Comparison of ENCODE assay signal across 30 cellular contexts in the genomic region with DNA sequence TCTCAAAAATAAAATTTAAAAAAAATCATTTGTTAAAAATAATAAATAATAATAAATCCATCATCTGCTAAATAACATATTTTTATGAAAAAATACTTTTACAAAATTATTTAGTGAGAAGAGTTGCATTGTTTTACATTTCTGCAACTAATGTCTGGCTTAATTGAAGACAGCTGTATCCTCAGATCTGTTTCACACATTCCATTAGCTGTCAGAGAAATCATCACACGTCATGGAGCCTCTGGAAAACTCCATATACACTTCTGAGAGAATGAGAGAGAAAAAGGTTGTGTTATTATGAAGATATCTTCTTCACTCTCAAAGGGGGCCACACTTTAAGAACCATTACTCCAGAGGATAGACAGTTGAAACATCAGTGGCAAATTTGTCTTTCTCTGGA. TPM values are rescaled to one million over a fixed set of nuclear protein-coding genes. Genes with fewer than 3 reads are reported as not detected.
DNase-seq lines count a peak whose midpoint lies in the region; ATAC-seq and TF ChIP-seq lines count a peak whose summit lies in the region.
"Had no signal": no experiment of that assay in that cellular context is flagged by ENCODE, and none has a peak within 500 bp of the region (broad histone marks: within the 10 kb centered on the region; RNA-seq: fewer than 3 reads in every experiment).

No MANE protein-coding gene starts in this region.

- H3K36me3 ChIP-seq in IMR-90 (ENCODE audit: control insufficient read depth, insufficient read depth, low read length): peaks cover 30% of the 10 kb centered on the region
- H3K36me3 ChIP-seq in esophagus muscularis mucosa: peaks cover 0 to 76% (median 18%) of the 10 kb centered on the region in 4 donors
- H3K36me3 ChIP-seq in thoracic aorta: peaks cover 40% of the 10 kb centered on the region

- H3K4me1 ChIP-seq in IMR-90 (ENCODE audit: control insufficient read depth, insufficient read depth, low read length) (peaks cover 23% of the 10 kb centered on the region), esophagus muscularis mucosa (peaks cover 40 to 99% (median 86%) of the 10 kb centered on the region in 4 donors), thoracic aorta (ENCODE audit: control insufficient read depth in 1 of 2, low read depth in 2 of 2) (peaks cover 64 to 93% of the 10 kb centered on the region in 2 donors)

- peak overlapping the region; percentile 64; the same call in 1 of the 2 replicates for H3K18ac ChIP-seq in IMR-90 (ENCODE audit: low read depth, low read length)

- in situ Hi-C loops in IMR-90 (cut with MboI; ENCODE audit: low sequenced_read_pairs): loop anchor here (25.0 kb wide), 1 partner anchor 204 kb away; no protein-coding TSS in a partner anchor
- in situ Hi-C loops in GM13977 (cut with MboI; ENCODE audit: low pct_unique_long_range_greater_than_20kb, low sequenced_read_pairs, unreplicated experiment): no loop called here

- peak overlapping the region in 1 of 2 experiments; percentile 47; a peak in 1 of 4 replicates for H4K8ac ChIP-seq in IMR-90 (ENCODE audit: low read depth in 2 of 2, low read length in 2 of 2)

- H2AK5ac ChIP-seq in IMR-90 (ENCODE audit: low read depth, low read length): peak overlapping the region; percentile 67; the same call in 1 of the 2 replicates

- H3K4ac ChIP-seq in IMR-90 (ENCODE audit: low read depth, low read length): peak overlapping the region; percentile 76; the same call in 1 of the 2 replicates

- no TSS peak for BruUV-seq in IMR-90 (replicated peaks; lab: Mats Ljungman, UMichigan)

- H3K9me3 Mint-ChIP-seq in osteocyte (ENCODE audit: unreplicated experiment): no peaks in the 10 kb centered on the region
- H3K9me3 Mint-ChIP-seq: activated B cell treated with CpG ODN at 0.5 μM for 24 hours, T-cell had no signal

- POLR2A ChIA-PET in IMR-90 (lab: Charles Lee; ENCODE audit: unreplicated experiment): no interaction called here

- H3K9ac ChIP-seq in IMR-90 (ENCODE audit: low read depth, low read length): no peak overlapping the region
- H3K9ac ChIP-seq: parathyroid adenoma had no signal

- H3K4me2 ChIP-seq in IMR-90 (ENCODE audit: low read depth, low read length): no peak overlapping the region

- peak overlapping the region; percentile 68; the same call in 1 of the 2 replicates for H4K5ac ChIP-seq in IMR-90 (ENCODE audit: low read depth, low read length)

- intact Hi-C loops in IMR-90 (cut with micrococcal nuclease) (loop anchor here (5.0 kb wide), 1 partner anchor 394 kb away; no protein-coding TSS in a partner anchor), esophagus muscularis mucosa (cut with DNase I) (no loop called here)

- no peaks in the 10 kb centered on the region for H3K27me3 Mint-ChIP-seq in osteocyte (ENCODE audit: unreplicated experiment)
- H3K27me3 Mint-ChIP-seq: activated B cell treated with CpG ODN at 0.5 μM for 24 hours, T-cell had no signal

- ATAC-seq in IMR-90 (ENCODE audit: low read depth) (no peak), thoracic aorta (ENCODE audit: insufficient number of reproducible peaks, low FRiP score, low read depth) (no peak)
- ATAC-seq: K562, lower lobe of right lung, mucosa of descending colon, sciatic nerve, T-cell had no signal

- peak overlapping the region; percentile 31 for H3K14ac ChIP-seq in IMR-90 (replicated peaks; ENCODE audit: low read depth, low read length)

- no peaks in the 10 kb centered on the region for H3K9me3 ChIP-seq in IMR-90 (ENCODE audit: control insufficient read depth, insufficient read depth, low read length)
- no peaks in the 10 kb centered on the region for H3K9me3 ChIP-seq in esophagus muscularis mucosa
- H3K9me3 ChIP-seq in thoracic aorta: no peaks in the 10 kb centered on the region
- H3K9me3 ChIP-seq: Caco-2, lower lobe of right lung, mucosa of descending colon, SJCRH30, upper lobe of left lung had no signal

- 0 out of 2 replicates have a peak overlapping the region, but pooled peaks have one; percentile 43 for H3K56ac ChIP-seq in IMR-90 (ENCODE audit: extremely low read depth, insufficient read depth, low read length)

- peak overlapping the region; percentile 84 for H2BK5ac ChIP-seq in IMR-90 (ENCODE audit: low read depth, low read length, poor library complexity, severe bottlenecking)

- no peak for TF ChIP-seq RAD21 in IMR-90 (IDR thresholded peaks at IDR 0.05; ENCODE audit: low read length)

- H2BK120ac ChIP-seq in IMR-90 (ENCODE audit: low read depth, low read length): peak overlapping the region; percentile 14; the same call in 1 of the 2 replicates

- H3K27me3 ChIP-seq in IMR-90 (ENCODE audit: control insufficient read depth, insufficient read depth, low read length) (no peaks in the 10 kb centered on the region), esophagus muscularis mucosa (no peaks in the 10 kb centered on the region), thoracic aorta (replicated peaks; ENCODE audit: insufficient read depth) (no peaks in the 10 kb centered on the region)
- H3K27me3 ChIP-seq: SJCRH30, upper lobe of left lung had no signal

- peaks cover 50% of the 10 kb centered on the region for H4K20me1 ChIP-seq in IMR-90 (ENCODE audit: insufficient read depth, low read length)

- H2AFZ ChIP-seq in IMR-90 (replicated peaks; ENCODE audit: low read length, poor library complexity): no peak overlapping the region
- H2AFZ ChIP-seq: parathyroid adenoma had no signal

- no peak for TF ChIP-seq EP300 in esophagus muscularis mucosa (IDR thresholded peaks at IDR 0.05)

- peak overlapping the region; percentile 80; the same call in 1 of the 3 replicates for H2BK15ac ChIP-seq in IMR-90 (ENCODE audit: low read depth, low read length)

- peak overlapping the region; percentile 68 for H2BK20ac ChIP-seq in IMR-90 (ENCODE audit: low read depth, low read length)

- peak overlapping the region; percentile 51 for H3K23ac ChIP-seq in IMR-90 (ENCODE audit: low read depth, low read length)

- dilution Hi-C loops in IMR-90 (cut with HindIII; ENCODE audit: low sequenced_read_pairs, unreplicated experiment): no loop called here

- no CpG with 5 or more reads among the region's 1 CpG for WGBS in IMR-90 (ENCODE audit: extremely low coverage in 2 of 2, insufficient read length in 1 of 2), 2 experiments
- 17% methylated on average over 1 of the region's 1 CpG for WGBS in esophagus muscularis mucosa

- no peak for TF ChIP-seq POLR2A in IMR-90 (IDR thresholded peaks at IDR 0.05; ENCODE audit: low read depth, low read length)
- no peak for TF ChIP-seq POLR2A in esophagus muscularis mucosa (IDR thresholded peaks at IDR 0.05; ENCODE audit: low read depth)

- H3K79me1 ChIP-seq in IMR-90 (ENCODE audit: low read depth in 1 of 2, low read length in 2 of 2): peaks cover 50 to 81% of the 10 kb centered on the region in 2 experiments

- H3K4me3 ChIP-seq in IMR-90 (ENCODE audit: insufficient read depth, low read depth, low read length): no peak overlapping the region
- H3K4me3 ChIP-seq in esophagus muscularis mucosa: no peak overlapping the region
- H3K4me3 ChIP-seq in thoracic aorta: peak overlapping the region; percentile 15
- H3K4me3 ChIP-seq: K562, lower lobe of right lung, mucosa of descending colon, SJCRH30, upper lobe of left lung had no signal

- H2AK9ac ChIP-seq in IMR-90 (replicated peaks; ENCODE audit: low read depth, low read length, poor library complexity): no peak overlapping the region

- peak overlapping the region; percentile 94 for H3K27ac Mint-ChIP-seq in osteocyte (ENCODE audit: unreplicated experiment)
- H3K27ac Mint-ChIP-seq: activated B cell treated with CpG ODN at 0.5 μM for 24 hours, nephron progenitor cell, T-cell had no signal

- DNase-seq in IMR-90 (no peak), esophagus muscularis mucosa (ENCODE audit: extremely low spot score) (no peak), osteocyte (ENCODE audit: extremely low spot score, unreplicated experiment) (no peak), thoracic aorta (ENCODE audit: low spot score) (no peak), GM13977 (ENCODE audit: low spot score) (no peak)
- no peak for DNase-seq in stimulated activated naive CD4-positive, alpha-beta T cell treated with Interleukin-2 at 50 U/mL for 16 hours (lab: John Stamatoyannopoulos, UW)
- DNase-seq in activated naive CD4-positive, alpha-beta T cell treated with Interleukin-2 at 50 U/mL for 16 hours: no peak
- DNase-seq: activated B cell treated with CpG ODN at 0.5 μM for 24 hours; activated CD4-positive, alpha-beta T cell treated with anti-CD3 and anti-CD28 coated beads, Interleukin-2, amount 50 U/mL, for 48 hours; activated CD8-positive, alpha-beta memory T cell treated with anti-CD3 and anti-CD28 coated beads, Interleukin-2, amount 50 U/mL, for 4 hours; activated naive CD4-positive, alpha-beta T cell treated with anti-CD3 and anti-CD28 coated beads, Interleukin-2, amount 50 U/mL, for 16 hours; amniotic stem cell; C1 segment of cervical spinal cord; Caco-2; DMS79; effector memory CD4-positive, alpha-beta T cell; GDM1; islet precursor cell; lower lobe of right lung; mucosa of descending colon; NCI-H1105 treated with DMSO at 0.1 percent for 48 hours; NCI-H2081 treated with DMSO at 0.1 percent for 48 hours; NCI-H748 treated with DMSO at 0.1 percent for 48 hours; nephron progenitor cell; SJCRH30; T-cell; upper lobe of left lung had no signal

- H3K4me1 Mint-ChIP-seq in osteocyte (ENCODE audit: unreplicated experiment): peaks cover 67% of the 10 kb centered on the region
- H3K4me1 Mint-ChIP-seq: T-cell had no signal

- H3K4me3 Mint-ChIP-seq in osteocyte (ENCODE audit: unreplicated experiment): no peak overlapping the region
- H3K4me3 Mint-ChIP-seq: activated B cell treated with CpG ODN at 0.5 μM for 24 hours, nephron progenitor cell, T-cell had no signal

- H3K9me1 ChIP-seq in IMR-90 (ENCODE audit: insufficient read depth, low read length): peaks cover 30% of the 10 kb centered on the region

- CTCF ChIA-PET in IMR-90 (lab: Yijun Ruan, JAX): no interaction called here

- H3K27ac ChIP-seq in IMR-90 (ENCODE audit: insufficient read depth, low read length): no peak overlapping the region
- peak overlapping the region; percentile 85 to 96 (median 94) for H3K27ac ChIP-seq in esophagus muscularis mucosa (replicated peaks in 1 of 4)
- peak overlapping the region; percentile 52 to 82 for H3K27ac ChIP-seq in thoracic aorta
- H3K27ac ChIP-seq: lower lobe of right lung, parathyroid adenoma, SJCRH30 had no signal

- TF ChIP-seq CTCF in IMR-90 (conservative IDR thresholded peaks at IDR 0.05; ENCODE audit: low read depth, low read length) (no peak), esophagus muscularis mucosa (IDR thresholded peaks at IDR 0.05) (no peak), osteocyte (IDR thresholded peaks at IDR 0.05) (no peak), thoracic aorta (IDR thresholded peaks at IDR 0.05) (no peak), GM13977 (IDR thresholded peaks at IDR 0.05; ENCODE audit: extremely low read depth, insufficient read depth, missing control alignments) (no peak)

- H4K91ac ChIP-seq in IMR-90 (ENCODE audit: insufficient read depth, low read depth, low read length): peak overlapping the region; percentile 57

- H3K36me3 Mint-ChIP-seq in osteocyte (ENCODE audit: unreplicated experiment): peaks cover 47% of the 10 kb centered on the region

RNA-seq across cellular contexts. Expression of gene CMSS1, which starts 40.8 kb away (rescaled TPM):
- total RNA-seq in IMR-90 (2012; rRNA removed) (13.6 and 18.1 TPM in 2 replicates), esophagus muscularis mucosa (10 to 100 TPM; 11.2 to 16.3 (median 14.1) TPM), osteocyte (38.5 and 47.2 TPM in 2 replicates), thoracic aorta (10 to 100 TPM; 18.1 to 22.7 TPM)
- polyA plus RNA-seq in IMR-90 (2012; rRNA removed): 10.0 and 12.5 TPM in 2 replicates
- polyA plus RNA-seq in IMR-90 (2012; cell fraction: cytosol; rRNA removed): 2.1 and 2.2 TPM in 2 replicates
- polyA plus RNA-seq in IMR-90 (2012; cell fraction: nucleus; rRNA removed; ENCODE audit: low replicate concordance): 0.51 and 4.4 TPM in 2 replicates
